Comparison of ENCODE assay signal across 19 cellular contexts in genomic region chr5:92102313-92102712, GRCh38.
DNase-seq lines count a peak whose midpoint lies in the region; ATAC-seq, FAIRE-seq and TF ChIP-seq lines count a peak whose summit lies in the region.
"Had no signal": no experiment of that assay in that cellular context is flagged by ENCODE, and none has a peak within 500 bp of the region (broad histone marks: within the 10 kb centered on the region; RNA-seq: fewer than 3 reads in every experiment).

No MANE protein-coding gene starts in this region.

- no peak for ATAC-seq in GM19397 (IDR thresholded peaks at IDR 0.05; ENCODE audit: unreplicated experiment)
- ATAC-seq: CD8-positive, alpha-beta T cell; HCT116 had no signal

- CTCF ChIA-PET in HEK293 (lab: Yijun Ruan, JAX), result no interaction called here

- DNase-seq in NCI-H748 treated with DMSO at 0.1 percent for 48 hours (lab: John Stamatoyannopoulos, UW) (no peak), activated T-cell treated with anti-CD3 and anti-CD28 coated beads for 4 hours (no peak)
- DNase-seq: Caco-2; CD4-positive, CD25-positive, alpha-beta regulatory T cell; CD8-positive, alpha-beta T cell; DMS153; DND-41; GDM1; GM23248; H9; HFFc6 had no signal

- FAIRE-seq in G401.6 (lab: Jason Lieb, UNC) (peak; percentile 57), endometrium (lab: Jason Lieb, UNC) (peak; percentile 57)
- FAIRE-seq: GM12892 had no signal

- no peak for TF ChIP-seq CTCF in HEK293 (tag by site-specific recombination; IDR thresholded peaks at IDR 0.05)

- no peaks in the 10 kb centered on the region for H3K9me3 ChIP-seq in HEK293 (ENCODE audit: control insufficient read depth, insufficient read depth, low read depth, low read length)
- H3K9me3 ChIP-seq: BLaER1, Caco-2 had no signal

- no peaks in the 10 kb centered on the region for H3K4me1 ChIP-seq in HEK293 (ENCODE audit: control insufficient read depth, insufficient read depth, low read length)
- H3K4me1 ChIP-seq: BLaER1, Caco-2 had no signal

- no peak overlapping the region for H3K4me3 ChIP-seq in HEK293 (ENCODE audit: low read depth, low read length)
- H3K4me3 ChIP-seq: BLaER1, GM23248 had no signal

- H3K27ac ChIP-seq in HEK293 (ENCODE audit: extremely low read depth, low read depth, low read length), result no peak overlapping the region
- H3K27ac ChIP-seq: BLaER1, C4-2B, GM23248 had no signal

- H3K36me3 ChIP-seq in HEK293 (ENCODE audit: control insufficient read depth in 2 of 2, insufficient read depth in 1 of 2, low read length in 2 of 2), result no peaks in the 10 kb centered on the region
- H3K36me3 ChIP-seq: BLaER1 had no signal

- POLR2A ChIA-PET in HEK293 (lab: Yijun Ruan, JAX), result no interaction called here

TF ChIP-seq in HEK293, 187 proteins besides CTCF, POLR2A, EP300 and RAD21:
- TF ChIP-seq ZNF843 (tag by site-specific recombination; IDR thresholded peaks at IDR 0.05), result no peak
- no peak for TF ChIP-seq GLIS1 (tag by site-specific recombination; IDR thresholded peaks at IDR 0.05)
- TF ChIP-seq WT1 (tag by site-specific recombination; IDR thresholded peaks at IDR 0.05), result no peak
- TF ChIP-seq ZNF148 (tag by site-specific recombination; IDR thresholded peaks at IDR 0.05; ENCODE audit: borderline replicate concordance), result no peak
- TF ChIP-seq ATF2 (tag by site-specific recombination; IDR thresholded peaks at IDR 0.05; ENCODE audit: low read depth), result peak; percentile 62; the same call in 1 of the 2 replicates
- TF ChIP-seq PRDM4 (tag by site-specific recombination; IDR thresholded peaks at IDR 0.05), result no peak
TF ChIP-seq in HEK293: peak in this region for 1.
